Comparison of ENCODE assay signal across 19 cellular contexts in genomic region chr11:78291754-78292108, GRCh38.
DNase-seq lines count a peak whose midpoint lies in the region; ATAC-seq and TF ChIP-seq lines count a peak whose summit lies in the region.
"Had no signal": no experiment of that assay in that cellular context is flagged by ENCODE, and none has a peak within 500 bp of the region (broad histone marks: within the 10 kb centered on the region; RNA-seq: fewer than 3 reads in every experiment).

No MANE protein-coding gene starts in this region.

- CTCF ChIA-PET in CD8-positive, alpha-beta memory T cell (lab: Charles Lee): no interaction called here
- CTCF ChIA-PET in activated CD8-positive, alpha-beta T cell treated with anti-CD3 and anti-CD28 coated beads, Interleukin-2, amount 10 ng/mL, durations not matched to agents 7 days and 5 days (lab: Charles Lee): interaction anchor here (0.6 to 1.9 kb wide), 6 partner anchors 29 to 273 kb away, joined by 3 to 7 read pairs (median 3); partner anchors contain the start of gene ALG8

- in situ Hi-C loops in GM13977 (cut with MboI; ENCODE audit: low pct_unique_long_range_greater_than_20kb, low sequenced_read_pairs, unreplicated experiment): no loop called here

- H3K27me3 ChIP-seq in CD8-positive, alpha-beta memory T cell (ENCODE audit: insufficient read depth, low read length, poor library complexity, severe bottlenecking): no peaks in the 10 kb centered on the region
- H3K27me3 ChIP-seq: transverse colon had no signal

- POLR2A ChIA-PET in CD8-positive, alpha-beta memory T cell (lab: Charles Lee): no interaction called here
- POLR2A ChIA-PET in activated CD8-positive, alpha-beta T cell treated with anti-CD3 and anti-CD28 coated beads, Interleukin-2, amount 10 ng/mL, durations not matched to agents 7 days and 5 days (lab: Charles Lee): interaction anchor here (0.6 to 1.7 kb wide), 4 partner anchors 13 to 109 kb away, joined by 3 to 6 read pairs (median 4); no protein-coding TSS in a partner anchor

- peak overlapping the region; percentile 39 for H3K27ac ChIP-seq in CD8-positive, alpha-beta memory T cell (ENCODE audit: low read depth, low read length)
- H3K27ac ChIP-seq: 22Rv1, RWPE1, transverse colon had no signal

- peaks cover 0 to 20% (median 8%) of the 10 kb centered on the region in 3 donors for H3K4me1 Mint-ChIP-seq in CD8-positive, alpha-beta memory T cell
- peaks cover 44% of the 10 kb centered on the region for H3K4me1 Mint-ChIP-seq in activated CD8-positive, alpha-beta T cell treated with anti-CD3 and anti-CD28 coated beads, Interleukin-2, amount 10 ng/mL, durations not matched to agents 7 days and 5 days (ENCODE audit: low read depth)
- peaks cover 0 to 8% of the 10 kb centered on the region in 2 donors for H3K4me1 Mint-ChIP-seq in natural killer cell
- H3K4me1 Mint-ChIP-seq: GM23338 had no signal

- peak overlapping the region in 1 of 8 donors; percentile 20 for H3K27ac Mint-ChIP-seq in CD8-positive, alpha-beta memory T cell
- peak overlapping the region; percentile 86 for H3K27ac Mint-ChIP-seq in activated CD8-positive, alpha-beta T cell treated with anti-CD3 and anti-CD28 coated beads, Interleukin-2, amount 10 ng/mL, durations not matched to agents 7 days and 5 days
- no peak overlapping the region for H3K27ac Mint-ChIP-seq in natural killer cell
- H3K27ac Mint-ChIP-seq: GM23338 had no signal

- no peak overlapping the region for H3K4me3 Mint-ChIP-seq in CD8-positive, alpha-beta memory T cell
- peak overlapping the region; percentile 8 for H3K4me3 Mint-ChIP-seq in activated CD8-positive, alpha-beta T cell treated with anti-CD3 and anti-CD28 coated beads, Interleukin-2, amount 10 ng/mL, durations not matched to agents 7 days and 5 days
- H3K4me3 Mint-ChIP-seq in natural killer cell: no peak overlapping the region
- H3K4me3 Mint-ChIP-seq: GM23338 had no signal

- H3K4me3 ChIP-seq in CD8-positive, alpha-beta memory T cell (ENCODE audit: low read length): no peak overlapping the region
- H3K4me3 ChIP-seq: GM23338, mucosa of descending colon, transverse colon had no signal

- DNase-seq in activated CD4-positive, CD25-positive, alpha-beta regulatory T cell (lab: John Stamatoyannopoulos, UW): no peak
- DNase-seq in CD8-positive, alpha-beta memory T cell: no peak
- peak; percentile 69 for DNase-seq in activated CD8-positive, alpha-beta T cell treated with anti-CD3 and anti-CD28 coated beads, Interleukin-2, amount 10 ng/mL, durations not matched to agents 7 days and 5 days
- no peak for DNase-seq in natural killer cell
- no peak for DNase-seq in COR-L47 (lab: John Stamatoyannopoulos, UW)
- DNase-seq in GM13977 (ENCODE audit: low spot score): no peak
- DNase-seq in NOMO-1 treated with DMSO at 0.1 percent for 48 hours (lab: John Stamatoyannopoulos, UW; ENCODE audit: unreplicated experiment): no peak
- DNase-seq: head of caudate nucleus; mucosa of descending colon; NCI-H1105 treated with DMSO at 0.1 percent for 48 hours; NCI-H2107; NCI-H524; stimulated activated CD4-positive, alpha-beta T cell treated with anti-CD3 and anti-CD28 coated beads, Interleukin-12 subunit alpha, Interleukin-12 subunit beta, amount 100 ng/mL, for 4 hours; transverse colon had no signal

- H3K36me3 Mint-ChIP-seq in CD8-positive, alpha-beta memory T cell: peaks cover 0 to 13% (median 1%) of the 10 kb centered on the region in 3 donors
- H3K36me3 Mint-ChIP-seq in activated CD8-positive, alpha-beta T cell treated with anti-CD3 and anti-CD28 coated beads, Interleukin-2, amount 10 ng/mL, durations not matched to agents 7 days and 5 days (ENCODE audit: low read depth): peaks cover 55% of the 10 kb centered on the region
- H3K36me3 Mint-ChIP-seq in natural killer cell: no peaks in the 10 kb centered on the region

- peaks cover 8% of the 10 kb centered on the region for H3K4me1 ChIP-seq in CD8-positive, alpha-beta memory T cell (ENCODE audit: insufficient read depth, low read length)

- ATAC-seq in activated CD4-positive, CD25-positive, alpha-beta regulatory T cell treated with anti-CD3 and anti-CD28 coated beads, Interleukin-2, amount 50 U/mL, for 24 hours: peak; percentile 63 to 68
- ATAC-seq in activated CD8-positive, alpha-beta T cell treated with anti-CD3 and anti-CD28 coated beads, Interleukin-2, amount 10 ng/mL, durations not matched to agents 7 days and 5 days: peak; percentile 67
- peak in 2 of 3 donors; percentile 4 to 33 for ATAC-seq in natural killer cell
- ATAC-seq: GM23338, left lobe of liver had no signal

- TF ChIP-seq CTCF in natural killer cell (IDR thresholded peaks at IDR 0.05): no peak
- no peak for TF ChIP-seq CTCF in GM13977 (IDR thresholded peaks at IDR 0.05; ENCODE audit: extremely low read depth, insufficient read depth, missing control alignments)

- peaks cover 0 to 7% (median 0%) of the 10 kb centered on the region in 5 donors for H3K9me3 Mint-ChIP-seq in CD8-positive, alpha-beta memory T cell
- H3K9me3 Mint-ChIP-seq in activated CD8-positive, alpha-beta T cell treated with anti-CD3 and anti-CD28 coated beads, Interleukin-2, amount 10 ng/mL, durations not matched to agents 7 days and 5 days (ENCODE audit: insufficient read depth): peaks cover 25% of the 10 kb centered on the region
- no peaks in the 10 kb centered on the region for H3K9me3 Mint-ChIP-seq in natural killer cell
- H3K9me3 Mint-ChIP-seq: GM23338 had no signal

- H3K36me3 ChIP-seq in CD8-positive, alpha-beta memory T cell (ENCODE audit: insufficient read depth, low read length): no peaks in the 10 kb centered on the region
- H3K36me3 ChIP-seq: transverse colon had no signal

- intact Hi-C loops in natural killer cell (cut with micrococcal nuclease): no loop called here

- H3K9me3 ChIP-seq in CD8-positive, alpha-beta memory T cell (ENCODE audit: low read length): no peaks in the 10 kb centered on the region
- H3K9me3 ChIP-seq: mucosa of descending colon had no signal

- peaks cover 0 to 2% of the 10 kb centered on the region in 2 donors for H3K27me3 Mint-ChIP-seq in CD8-positive, alpha-beta memory T cell
- no peaks in the 10 kb centered on the region for H3K27me3 Mint-ChIP-seq in activated CD8-positive, alpha-beta T cell treated with anti-CD3 and anti-CD28 coated beads, Interleukin-2, amount 10 ng/mL, durations not matched to agents 7 days and 5 days (ENCODE audit: low read depth)
- H3K27me3 Mint-ChIP-seq in natural killer cell (ENCODE audit: low read depth in 2 of 2): no peaks in the 10 kb centered on the region
